28 cellular contexts compared by ENCODE assay signal in genomic region chr7:44388089-44388970, GRCh38.
DNase-seq lines count a peak whose midpoint lies in the region; ATAC-seq, FAIRE-seq and TF ChIP-seq lines count a peak whose summit lies in the region.
"Had no signal": no experiment of that assay in that cellular context is flagged by ENCODE, and none has a peak within 500 bp of the region (broad histone marks: within the 10 kb centered on the region; RNA-seq: fewer than 3 reads in every experiment).

No MANE protein-coding gene starts in this region.

- TF ChIP-seq EP300 in esophagus muscularis mucosa (IDR thresholded peaks at IDR 0.05) = no peak

- H3K4me3 Mint-ChIP-seq in activated T-cell treated with anti-CD3 and anti-CD28 coated beads, Interleukin-2, amount 50 U/mL, for 72 hours = no peak overlapping the region
- H3K4me3 Mint-ChIP-seq: activated CD4-positive, alpha-beta T cell treated with anti-CD3 and anti-CD28 coated beads, Interleukin-2, amount 10 ng/mL, durations not matched to agents 24 days and 14 days; neural crest cell; stimulated activated naive B cell treated with anti-CD40 and anti-IgM and Interleukin-4, amounts not matched to agents 10 μg/mL and 1 μg/mL and 100 μg/mL, for 72 hours had no signal

- no peak for FAIRE-seq in RCC 7860 (lab: Jason Lieb, UNC)
- FAIRE-seq: D721Med, GM18507, islet of Langerhans, K562 had no signal

- TF ChIP-seq POLR2A in esophagus muscularis mucosa (IDR thresholded peaks at IDR 0.05; ENCODE audit: low read depth) = no peak

- H3K36me3 ChIP-seq in ascending aorta (peaks cover 15 to 60% of the 10 kb centered on the region in 2 donors), esophagus muscularis mucosa (peaks cover 46 to 100% (median 97%) of the 10 kb centered on the region in 4 donors)

- H3K9me3 ChIP-seq in ascending aorta (no peaks in the 10 kb centered on the region), esophagus muscularis mucosa (no peaks in the 10 kb centered on the region)
- H3K9me3 ChIP-seq: mucosa of descending colon, sigmoid colon had no signal

- peaks cover 2 to 4% of the 10 kb centered on the region in 2 donors for H3K36me3 Mint-ChIP-seq in activated T-cell treated with anti-CD3 and anti-CD28 coated beads, Interleukin-2, amount 50 U/mL, for 72 hours (ENCODE audit: insufficient read depth in 2 of 2)
- H3K36me3 Mint-ChIP-seq: activated naive CD4-positive, alpha-beta T cell treated with anti-CD3 and anti-CD28 coated beads, Interleukin-2, amount 50 U/mL, for 72 hours had no signal

- H3K27ac Mint-ChIP-seq in activated T-cell treated with anti-CD3 and anti-CD28 coated beads, Interleukin-2, amount 50 U/mL, for 72 hours = no peak overlapping the region
- H3K27ac Mint-ChIP-seq: activated CD4-positive, alpha-beta T cell treated with anti-CD3 and anti-CD28 coated beads, Interleukin-2, amount 10 ng/mL, durations not matched to agents 24 days and 14 days; activated T-helper 2 cell treated with anti-CD3 and anti-CD28 coated beads, Interferon-gamma antibody, Interleukin-2, Interleukin-4, amounts not matched to agents 10 μg/mL and 5 μg/mL and 100 μg/mL, durations not matched to agents 14 hours and 24 hours and 36 hours had no signal

- ATAC-seq in activated T-cell treated with anti-CD3 and anti-CD28 coated beads, Interleukin-2, amount 50 U/mL, for 72 hours (replicated peaks in 1 of 2) = no peak
- ATAC-seq: activated naive CD4-positive, alpha-beta T cell treated with anti-CD3 and anti-CD28 coated beads, Interleukin-2, amount 50 U/mL, for 72 hours; K562; mucosa of descending colon; SK-N-SH treated with all-trans-retinoic acid at 6 μM for 48 hours; stimulated activated naive B cell treated with anti-CD40 and anti-IgM and Interleukin-4, amounts not matched to agents 10 μg/mL and 1 μg/mL and 100 μg/mL, for 72 hours had no signal

- H3K27ac ChIP-seq in ascending aorta (peak overlapping the region; percentile 27 to 64), esophagus muscularis mucosa (replicated peaks in 1 of 4) (no peak overlapping the region)
- H3K27ac ChIP-seq: cardiac muscle cell, sigmoid colon, VCaP had no signal

- H3K4me1 Mint-ChIP-seq in activated T-cell treated with anti-CD3 and anti-CD28 coated beads, Interleukin-2, amount 50 U/mL, for 72 hours (ENCODE audit: low read depth) = no peaks in the 10 kb centered on the region
- H3K4me1 Mint-ChIP-seq: activated CD4-positive, alpha-beta T cell treated with anti-CD3 and anti-CD28 coated beads, Interleukin-2, amount 10 ng/mL, durations not matched to agents 24 days and 14 days; stimulated activated naive B cell treated with anti-CD40 and anti-IgM and Interleukin-4, amounts not matched to agents 10 μg/mL and 1 μg/mL and 100 μg/mL, for 72 hours had no signal

- DNase-seq in G401 (ENCODE audit: low spot score) (peak; percentile 96), ascending aorta (ENCODE audit: low spot score in 2 of 2) (peak in 1 of 2 donors; percentile 60), esophagus muscularis mucosa (ENCODE audit: extremely low spot score) (peak; percentile 29), posterior cingulate gyrus (peak in 7 of 10 donors; percentile 14 to 91 (median 62)), NCI-H2107 (lab: John Stamatoyannopoulos, UW) (no peak), SK-N-DZ (ENCODE audit: low spot score) (no peak), RCC 7860 (ENCODE audit: low spot score) (no peak)
- DNase-seq in activated T-cell treated with anti-CD3 and anti-CD28 coated beads, Interleukin-2, amount 50 U/mL, for 72 hours = no peak
- DNase-seq: activated CD4-positive, alpha-beta T cell treated with anti-CD3 and anti-CD28 coated beads, Interleukin-2, amount 10 ng/mL, durations not matched to agents 24 days and 14 days; mucosa of descending colon; NCI-H1105; NCI-H2081; NCI-H345; sigmoid colon; stimulated activated CD4-positive, alpha-beta T cell treated with anti-CD3 and anti-CD28 coated beads, Interleukin-4, amount 100 ng/mL, for 4 hours; stimulated activated naive B cell treated with anti-CD40 and anti-IgM and Interleukin-4, amounts not matched to agents 10 μg/mL and 1 μg/mL and 100 μg/mL, for 72 hours; T-helper 9 cell had no signal

- H3K4me3 ChIP-seq in ascending aorta (no peak overlapping the region), esophagus muscularis mucosa (no peak overlapping the region)
- H3K4me3 ChIP-seq: cardiac muscle cell, dorsolateral prefrontal cortex, K562, mucosa of descending colon, sigmoid colon had no signal

- H3K4me1 ChIP-seq in ascending aorta (peaks cover 14 to 31% of the 10 kb centered on the region in 2 donors), esophagus muscularis mucosa (peaks cover 0 to 3% (median under 1%) of the 10 kb centered on the region in 4 donors)
- H3K4me1 ChIP-seq: sigmoid colon had no signal

- intact Hi-C loops in ascending aorta (cut with DNase I) (no loop called here), esophagus muscularis mucosa (cut with DNase I) (no loop called here), posterior cingulate gyrus (cut with DNase I) (no loop called here)

- 91% methylated on average over 14 of the region's 14 CpGs for WGBS in esophagus muscularis mucosa

- TF ChIP-seq CTCF in ascending aorta (IDR thresholded peaks at IDR 0.05) (no peak), esophagus muscularis mucosa (IDR thresholded peaks at IDR 0.05) (no peak)

- no peaks in the 10 kb centered on the region for H3K9me3 Mint-ChIP-seq in activated T-cell treated with anti-CD3 and anti-CD28 coated beads, Interleukin-2, amount 50 U/mL, for 72 hours
- H3K9me3 Mint-ChIP-seq: activated CD4-positive, alpha-beta T cell treated with anti-CD3 and anti-CD28 coated beads, Interleukin-2, amount 10 ng/mL, durations not matched to agents 24 days and 14 days; activated naive CD4-positive, alpha-beta T cell treated with anti-CD3 and anti-CD28 coated beads, Interleukin-2, amount 50 U/mL, for 72 hours; activated T-helper 2 cell treated with anti-CD3 and anti-CD28 coated beads, Interferon-gamma antibody, Interleukin-2, Interleukin-4, amounts not matched to agents 10 μg/mL and 5 μg/mL and 100 μg/mL, durations not matched to agents 14 hours and 24 hours and 36 hours; neural crest cell; stimulated activated naive B cell treated with anti-CD40 and anti-IgM and Interleukin-4, amounts not matched to agents 10 μg/mL and 1 μg/mL and 100 μg/mL, for 72 hours had no signal

- no peaks in the 10 kb centered on the region for H3K27me3 Mint-ChIP-seq in activated T-cell treated with anti-CD3 and anti-CD28 coated beads, Interleukin-2, amount 50 U/mL, for 72 hours (ENCODE audit: low read depth)
- H3K27me3 Mint-ChIP-seq: activated CD4-positive, alpha-beta T cell treated with anti-CD3 and anti-CD28 coated beads, Interleukin-2, amount 10 ng/mL, durations not matched to agents 24 days and 14 days; stimulated activated naive B cell treated with anti-CD40 and anti-IgM and Interleukin-4, amounts not matched to agents 10 μg/mL and 1 μg/mL and 100 μg/mL, for 72 hours had no signal

- in situ Hi-C loops in G401 (cut with HindIII; ENCODE audit: low sequenced_read_pairs) = no loop called here

- no peaks in the 10 kb centered on the region for H3K27me3 ChIP-seq in ascending aorta
- no peaks in the 10 kb centered on the region for H3K27me3 ChIP-seq in esophagus muscularis mucosa
- H3K27me3 ChIP-seq: cardiac muscle cell, dorsolateral prefrontal cortex, sigmoid colon had no signal

Comparison
In these comparisons a context has a peak if more than half of its experiments do, and no peak if none do; other contexts are left out.
1. DNase-seq: peak in G401 (single experiment), esophagus muscularis mucosa (single experiment) and posterior cingulate gyrus (7 of 10); none in NCI-H2107 (single experiment), SK-N-DZ (single experiment), RCC 7860 (single experiment) and activated T-cell treated with anti-CD3 and anti-CD28 coated beads, Interleukin-2, amount 50 U/mL, for 72 hours (0 of 2).
2. H3K27ac ChIP-seq: peak in ascending aorta (2 of 2); none in esophagus muscularis mucosa (0 of 4).